Comparison of ENCODE assay signal across 9 cellular contexts in genomic region chr6:14210077-14210476, GRCh38.
A peak's percentile ranks its signal among the peaks of the same experiment; 100 is the strongest.
DNase-seq lines count a peak whose midpoint lies in the region; ATAC-seq, FAIRE-seq and TF ChIP-seq lines count a peak whose summit lies in the region.
"Had no signal": no experiment of that assay in that cellular context is flagged by ENCODE, and none has a peak within 500 bp of the region (broad histone marks: within the 10 kb centered on the region; RNA-seq: fewer than 3 reads in every experiment).

No MANE protein-coding gene starts in this region.

- CTCF ChIA-PET in K562 (lab: Yijun Ruan, JAX; ENCODE audit: low intra/inter-chr PET ratio), result no interaction called here

- FAIRE-seq in K562 (lab: Jason Lieb, UNC), result no peak

- peaks cover 13% of the 10 kb centered on the region for H3K27me3 Mint-ChIP-seq in nephron progenitor cell (ENCODE audit: low read depth, poor library complexity)

- H3K4me1 ChIP-seq in K562 (replicated peaks in 1 of 2; ENCODE audit: control insufficient read depth in 2 of 2, insufficient read depth in 2 of 2, low read length in 2 of 2), result peaks cover 13 to 17% of the 10 kb centered on the region in 2 experiments

- peak overlapping the region; percentile 76 for H3K4me3 Mint-ChIP-seq in nephron progenitor cell

- in situ Hi-C loops in K562 (cut with MboI), result no loop called here

- TF ChIP-seq CTCF in LNCaP clone FGC (IDR thresholded peaks at IDR 0.05; ENCODE audit: control insufficient read depth, extremely low read depth, insufficient read depth) (no peak), K562 (IDR thresholded peaks at IDR 0.05 in 2 of 3, conservative IDR thresholded peaks at IDR 0.05 in 1 of 3; ENCODE audit: insufficient read depth in 2 of 3, low read depth in 1 of 3, low read length in 3 of 3) (no peak), nephron progenitor cell (IDR thresholded peaks at IDR 0.05) (no peak)

- no peaks in the 10 kb centered on the region for H3K36me3 Mint-ChIP-seq in nephron progenitor cell (ENCODE audit: low read depth)

- no peak for TF ChIP-seq POLR2A in K562 (conservative IDR thresholded peaks at IDR 0.05)

- TF ChIP-seq RAD21 in K562 (CRISPR knock-in tag; conservative IDR thresholded peaks at IDR 0.05 in 1 of 2, IDR thresholded peaks at IDR 0.05 in 1 of 2), result no peak

- no peaks in the 10 kb centered on the region for H3K9me3 ChIP-seq in K562 (replicated peaks; ENCODE audit: control insufficient read depth, insufficient read depth, low read depth, low read length)
- H3K9me3 ChIP-seq: spleen had no signal

- H3K9me3 Mint-ChIP-seq in nephron progenitor cell, result peaks cover 4% of the 10 kb centered on the region

- H3K9me1 ChIP-seq in K562 (ENCODE audit: control insufficient read depth, insufficient read depth, low read length), result no peaks in the 10 kb centered on the region

- no peaks in the 10 kb centered on the region for H4K20me1 ChIP-seq in K562 (replicated peaks; ENCODE audit: control insufficient read depth, insufficient read depth, low read length)

- TF ChIP-seq EP300 in K562 (IDR thresholded peaks at IDR 0.05; ENCODE audit: low read length), result no peak

- no peaks in the 10 kb centered on the region for H3K36me3 ChIP-seq in K562 (ENCODE audit: control insufficient read depth, insufficient read depth, low read length)
- H3K36me3 ChIP-seq: spleen had no signal

- intact Hi-C loops in K562 (cut with micrococcal nuclease), result loop anchor here (2.0 to 5.0 kb wide), 3 partner anchors 72 to 497 kb away; no protein-coding TSS in a partner anchor

- H3K79me2 ChIP-seq in K562 (ENCODE audit: control insufficient read depth, insufficient read depth, low read length), result no peaks in the 10 kb centered on the region

- POLR2A ChIA-PET in K562 (lab: Yijun Ruan, JAX), result interaction anchor here (0.6 to 0.9 kb wide), 4 partner anchors 40 to 1111 kb away, joined by 3 to 5 read pairs (median 3); no protein-coding TSS in a partner anchor

- BruUV-seq in K562 (replicated peaks; lab: Mats Ljungman, UMichigan), result no TSS peak

- peak overlapping the region; percentile 77 for H3K4me3 ChIP-seq in LNCaP clone FGC (ENCODE audit: low read depth, low read length)
- H3K4me3 ChIP-seq in K562, result no peak overlapping the region

- H3K4me2 ChIP-seq in K562 (ENCODE audit: insufficient read depth, low read length), result peak overlapping the region; percentile 90

- H2AFZ ChIP-seq in K562 (ENCODE audit: low read depth, low read length), result peak overlapping the region; percentile 97

- H3K27me3 ChIP-seq in K562 (ENCODE audit: control insufficient read depth in 2 of 2, insufficient read depth in 2 of 2, low read length in 2 of 2), result peaks cover 6 to 12% of the 10 kb centered on the region in 2 experiments; a peak in 4 of 5 replicates
- H3K27me3 ChIP-seq: spleen had no signal

- ATAC-seq in K562 (no peak), GM21381 (IDR thresholded peaks at IDR 0.05; ENCODE audit: unreplicated experiment) (no peak)

- H3K27ac Mint-ChIP-seq in nephron progenitor cell, result no peak overlapping the region

- 66% methylated on average over 10 of the region's 10 CpGs for WGBS in K562 (ENCODE audit: insufficient coverage, low coverage, missing lambda C conversion rate)

- H3K4me1 Mint-ChIP-seq in nephron progenitor cell, result peaks cover 62% of the 10 kb centered on the region

- DNase-seq in DMS 273 (lab: John Stamatoyannopoulos, UW; ENCODE audit: unreplicated experiment) (peak; percentile 84), LNCaP clone FGC (ENCODE audit: low read depth) (no peak), K562 (ENCODE audit: extremely low read depth in 1 of 4, low spot score in 3 of 4) (no peak), nephron progenitor cell (no peak), DMS114 treated with DMSO at 0.1 percent for 48 hours (lab: John Stamatoyannopoulos, UW; ENCODE audit: unreplicated experiment) (no peak), activated gamma-delta T cell treated with Interleukin-2 at 50 U/mL for 16 hours (no peak)
- DNase-seq in stimulated activated CD4-positive, alpha-beta T cell treated with anti-CD3 and anti-CD28 coated beads, Interleukin-12 subunit alpha, Interleukin-12 subunit beta, amount 100 ng/mL, for 4 hours, result no peak
- DNase-seq: spleen had no signal

- H3K27ac ChIP-seq in K562 (ENCODE audit: extremely low read depth, low read depth, low read length), result no peak overlapping the region

- H3K9ac ChIP-seq in K562 (ENCODE audit: insufficient read depth in 1 of 2, low read depth in 2 of 2, low read length in 2 of 2), result peak overlapping the region; percentile 53 to 73; a peak in 2 of 4 replicates

TF ChIP-seq in K562, 482 proteins besides CTCF, POLR2A, EP300 and RAD21:
- TF ChIP-seq ETV1 (tag; conservative IDR thresholded peaks at IDR 0.05; ENCODE audit: low read depth) (no peak), ZNF140 (CRISPR knock-in tag; IDR thresholded peaks at IDR 0.05) (no peak), SP2 (IDR thresholded peaks at IDR 0.05; ENCODE audit: extremely low read depth, low read depth, low read length, poor library complexity, severe bottlenecking) (no peak), TCFL5 (CRISPR knock-in tag; conservative IDR thresholded peaks at IDR 0.05) (no peak), PTTG1 (tag; IDR thresholded peaks at IDR 0.05; ENCODE audit: low read depth) (no peak), TRIM25 (IDR thresholded peaks at IDR 0.05; ENCODE audit: borderline replicate concordance) (no peak)
- TF ChIP-seq, protein P1, sequence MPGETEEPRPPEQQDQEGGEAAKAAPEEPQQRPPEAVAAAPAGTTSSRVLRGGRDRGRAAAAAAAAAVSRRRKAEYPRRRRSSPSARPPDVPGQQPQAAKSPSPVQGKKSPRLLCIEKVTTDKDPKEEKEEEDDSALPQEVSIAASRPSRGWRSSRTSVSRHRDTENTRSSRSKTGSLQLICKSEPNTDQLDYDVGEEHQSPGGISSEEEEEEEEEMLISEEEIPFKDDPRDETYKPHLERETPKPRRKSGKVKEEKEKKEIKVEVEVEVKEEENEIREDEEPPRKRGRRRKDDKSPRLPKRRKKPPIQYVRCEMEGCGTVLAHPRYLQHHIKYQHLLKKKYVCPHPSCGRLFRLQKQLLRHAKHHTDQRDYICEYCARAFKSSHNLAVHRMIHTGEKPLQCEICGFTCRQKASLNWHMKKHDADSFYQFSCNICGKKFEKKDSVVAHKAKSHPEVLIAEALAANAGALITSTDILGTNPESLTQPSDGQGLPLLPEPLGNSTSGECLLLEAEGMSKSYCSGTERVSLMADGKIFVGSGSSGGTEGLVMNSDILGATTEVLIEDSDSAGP (CRISPR knock-in tag; IDR thresholded peaks at IDR 0.05), result no peak
